ENCODE assay signal across 1 cellular context in the genomic region with DNA sequence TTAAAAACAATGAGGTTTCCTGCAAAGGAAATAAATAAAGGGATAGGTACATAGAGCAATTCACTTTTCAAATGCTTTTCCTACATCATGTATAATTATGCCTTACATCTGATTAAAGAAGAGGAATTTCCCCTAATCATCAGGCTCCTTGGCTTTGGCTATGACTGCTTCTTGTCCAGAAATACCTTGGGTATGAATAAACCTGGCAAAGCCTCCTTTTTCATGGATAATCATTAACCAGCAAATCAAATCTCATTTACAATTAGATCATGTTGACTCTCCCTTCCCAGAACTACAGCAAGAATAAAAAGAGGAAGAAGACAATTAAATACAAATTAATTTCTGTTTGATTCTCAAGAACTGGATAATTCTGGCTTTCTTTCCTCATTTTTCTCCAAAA.
TF ChIP-seq lines count a peak whose summit lies in the region.

No MANE protein-coding gene starts in this region.

TF ChIP-seq in endothelial cell of umbilical vein, 7 proteins besides CTCF, POLR2A, EP300 and RAD21:
- TF ChIP-seq, protein P1, sequence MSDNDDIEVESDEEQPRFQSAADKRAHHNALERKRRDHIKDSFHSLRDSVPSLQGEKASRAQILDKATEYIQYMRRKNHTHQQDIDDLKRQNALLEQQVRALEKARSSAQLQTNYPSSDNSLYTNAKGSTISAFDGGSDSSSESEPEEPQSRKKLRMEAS (IDR thresholded peaks at IDR 0.05; ENCODE audit: insufficient read depth, insufficient read length) = no peak
- TF ChIP-seq POLR2AphosphoS5 (IDR thresholded peaks at IDR 0.05; ENCODE audit: insufficient read depth, low read depth, low read length) = no peak
- TF ChIP-seq FOS (IDR thresholded peaks at IDR 0.05; ENCODE audit: borderline replicate concordance, insufficient read depth, low read length) = no peak
- TF ChIP-seq EZH2 (IDR thresholded peaks at IDR 0.05; ENCODE audit: borderline replicate concordance, low read depth, low read length, severe bottlenecking) = no peak
- TF ChIP-seq JUN (IDR thresholded peaks at IDR 0.05; ENCODE audit: borderline replicate concordance, insufficient read depth, insufficient read length, low read depth) = no peak
- no peak for TF ChIP-seq MYC (IDR thresholded peaks at IDR 0.05; ENCODE audit: low read depth, low read length)
- no peak for TF ChIP-seq GATA2 (IDR thresholded peaks at IDR 0.05; ENCODE audit: insufficient read depth, insufficient read length, low read depth, low read length)
